ENCODE assay signal across 27 cellular contexts in the genomic region with DNA sequence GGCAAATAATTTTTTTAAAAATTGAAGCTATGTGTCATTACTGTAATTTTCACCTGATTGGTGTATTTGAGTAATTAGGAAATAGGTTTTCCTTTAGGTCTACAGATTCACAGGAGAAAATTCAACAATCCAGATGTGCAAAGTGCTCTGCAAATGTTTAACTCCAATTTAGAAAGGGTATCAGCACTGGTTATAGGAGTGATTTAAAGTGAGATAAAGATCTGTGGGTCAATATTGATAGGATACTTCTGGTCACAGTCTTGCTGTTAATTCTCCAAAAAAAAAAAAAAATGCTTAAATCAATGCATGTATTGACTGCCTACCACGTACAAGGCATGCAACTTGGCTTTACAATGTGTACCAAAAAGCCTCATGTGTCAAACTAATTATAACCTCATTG.
DNase-seq lines count a peak whose midpoint lies in the region; ATAC-seq, FAIRE-seq and TF ChIP-seq lines count a peak whose summit lies in the region.
"Had no signal": no experiment of that assay in that cellular context is flagged by ENCODE, and none has a peak within 500 bp of the region (broad histone marks: within the 10 kb centered on the region; RNA-seq: fewer than 3 reads in every experiment).

No MANE protein-coding gene starts in this region.

- FAIRE-seq in astrocyte (lab: Jason Lieb, UNC) (peak; percentile 70), HepG2 (lab: Jason Lieb, UNC) (no peak)
- FAIRE-seq: A204.1, GM12878, GM18507, GM19239 had no signal

- no peak for TF ChIP-seq RAD21 in HepG2 (CRISPR knock-in tag; IDR thresholded peaks at IDR 0.05)

- H3K27ac ChIP-seq in 22Rv1, result peak overlapping the region; percentile 88
- no peak overlapping the region for H3K27ac ChIP-seq in astrocyte (ENCODE audit: low read depth, low read length)
- H3K27ac ChIP-seq in HepG2 (ENCODE audit: extremely low read length, insufficient read depth, low read length), result no peak overlapping the region
- H3K27ac ChIP-seq in neutrophil, result peak overlapping the region; percentile 65
- H3K27ac ChIP-seq in MM.1S (ENCODE audit: low read length), result no peak overlapping the region
- H3K27ac ChIP-seq: BLaER1 had no signal

- no peak overlapping the region for H3K4me2 ChIP-seq in astrocyte (ENCODE audit: low read length)
- H3K4me2 ChIP-seq in HepG2 (ENCODE audit: low read depth, low read length), result no peak overlapping the region
- no peak overlapping the region for H3K4me2 ChIP-seq in MM.1S (ENCODE audit: low read depth, low read length)
- H3K4me2 ChIP-seq: BLaER1 had no signal

- no peak for TF ChIP-seq CTCF in 22Rv1 (IDR thresholded peaks at IDR 0.05)
- TF ChIP-seq CTCF in astrocyte (IDR thresholded peaks at IDR 0.05; ENCODE audit: insufficient read depth, low read depth, low read length), result no peak
- no peak for TF ChIP-seq CTCF in HepG2 (CRISPR knock-in tag; IDR thresholded peaks at IDR 0.05)
- no peak for TF ChIP-seq CTCF in neutrophil (IDR thresholded peaks at IDR 0.05)
- no peak for TF ChIP-seq CTCF in MM.1S (IDR thresholded peaks at IDR 0.05; ENCODE audit: low read length)

- H3K9ac ChIP-seq in astrocyte (ENCODE audit: low read length) (no peak overlapping the region), HepG2 (ENCODE audit: insufficient read depth, low read depth, low read length) (no peak overlapping the region), MM.1S (ENCODE audit: low read length) (no peak overlapping the region)
- H3K9ac ChIP-seq: BLaER1 had no signal

- CTCF ChIA-PET in HepG2 (lab: Yijun Ruan, JAX; ENCODE audit: low intra/inter-chr PET ratio, low total read pairs), result no interaction called here

- DNase-seq in astrocyte (ENCODE audit: low read depth) (no peak), HepG2 (ENCODE audit: low spot score) (peak; percentile 2), NCI-H2081 treated with DMSO at 0.1 percent for 48 hours (lab: John Stamatoyannopoulos, UW) (no peak), NCI-H82 (lab: John Stamatoyannopoulos, UW) (no peak), MM.1S (no peak)
- DNase-seq: 8988T; ACHN; BE2C; C1 segment of cervical spinal cord; CD4-positive, alpha-beta memory T cell; CD4-positive, CD25-positive, alpha-beta regulatory T cell; CD8-positive, alpha-beta memory T cell; COR-L47; DMS 273 treated with DMSO at 0.1 percent for 48 hours; DMS153; DMS79; DND-41; EL; GDM1 had no signal

- H3K4me1 Mint-ChIP-seq in astrocyte (ENCODE audit: low read depth, unreplicated experiment), result peaks cover 7% of the 10 kb centered on the region

- no TSS peak for BruUV-seq in HepG2 (replicated peaks; lab: Mats Ljungman, UMichigan)

- no peaks in the 10 kb centered on the region for H3K9me3 ChIP-seq in astrocyte (ENCODE audit: insufficient read depth, low read depth, low read length)
- H3K9me3 ChIP-seq in HepG2 (ENCODE audit: low read length), result no peaks in the 10 kb centered on the region
- no peaks in the 10 kb centered on the region for H3K9me3 ChIP-seq in neutrophil
- H3K9me3 ChIP-seq in MM.1S (replicated peaks; ENCODE audit: insufficient read depth, low read length), result no peaks in the 10 kb centered on the region
- H3K9me3 ChIP-seq: BE2C, BLaER1 had no signal

- no peak for TF ChIP-seq POLR2A in HepG2 (IDR thresholded peaks at IDR 0.05; ENCODE audit: insufficient read depth in 1 of 2, low read depth in 2 of 2, low read length in 2 of 2)

- no peaks in the 10 kb centered on the region for H3F3A ChIP-seq in MM.1S (ENCODE audit: insufficient read depth, low read length)

- H3K27me3 ChIP-seq in astrocyte (ENCODE audit: insufficient read depth, low read length), result no peaks in the 10 kb centered on the region
- H3K27me3 ChIP-seq in HepG2 (ENCODE audit: control insufficient read depth in 1 of 2, insufficient read depth in 2 of 2, low read length in 2 of 2), result no peaks in the 10 kb centered on the region
- H3K27me3 ChIP-seq in neutrophil, result no peaks in the 10 kb centered on the region
- H3K27me3 ChIP-seq in MM.1S (replicated peaks; ENCODE audit: insufficient read depth, low read length), result no peaks in the 10 kb centered on the region
- H3K27me3 ChIP-seq: BE2C, BLaER1 had no signal

- H3K36me3 Mint-ChIP-seq in astrocyte (ENCODE audit: low read depth, unreplicated experiment), result peaks cover 3% of the 10 kb centered on the region

- no peaks in the 10 kb centered on the region for H3K9me2 ChIP-seq in MM.1S (replicated peaks; ENCODE audit: insufficient read depth, low read length)

- H3K4me3 ChIP-seq in astrocyte (ENCODE audit: insufficient read depth, low read depth, low read length), result no peak overlapping the region
- H3K4me3 ChIP-seq in HepG2 (replicated peaks in 1 of 3; ENCODE audit: insufficient read depth in 1 of 3, low read depth in 2 of 3, low read length in 3 of 3), result no peak overlapping the region
- H3K4me3 ChIP-seq in neutrophil (ENCODE audit: low read depth in 1 of 2, low read length in 1 of 2), result no peak overlapping the region
- no peak overlapping the region for H3K4me3 ChIP-seq in MM.1S (ENCODE audit: low read length)
- H3K4me3 ChIP-seq: BLaER1, GM12878 had no signal

- H4K20me1 ChIP-seq in astrocyte (ENCODE audit: insufficient read depth, low read length), result no peaks in the 10 kb centered on the region
- no peaks in the 10 kb centered on the region for H4K20me1 ChIP-seq in HepG2 (ENCODE audit: insufficient read depth, low read length)
- no peaks in the 10 kb centered on the region for H4K20me1 ChIP-seq in MM.1S (ENCODE audit: insufficient read depth, low read length)
- H4K20me1 ChIP-seq: BLaER1 had no signal

- no peak for TF ChIP-seq EP300 in HepG2 (IDR thresholded peaks at IDR 0.05; ENCODE audit: low read depth in 2 of 2, low read length in 2 of 2)
- TF ChIP-seq EP300 in HepG2 (CRISPR knock-in tag; IDR thresholded peaks at IDR 0.05; ENCODE audit: borderline replicate concordance), result no peak

- no peaks in the 10 kb centered on the region for H3K36me3 ChIP-seq in astrocyte (ENCODE audit: insufficient read depth, low read length)
- H3K36me3 ChIP-seq in HepG2 (replicated peaks in 1 of 2; ENCODE audit: control insufficient read depth in 1 of 2, insufficient read depth in 2 of 2, low read length in 2 of 2), result 0 out of 5 replicates have a peak, but pooled peaks cover 0 to 2% of the 10 kb centered on the region in 2 experiments
- peaks cover 4% of the 10 kb centered on the region for H3K36me3 ChIP-seq in neutrophil
- no peaks in the 10 kb centered on the region for H3K36me3 ChIP-seq in MM.1S (replicated peaks; ENCODE audit: insufficient read depth, low read length)
- H3K36me3 ChIP-seq: BE2C had no signal

- H2AFZ ChIP-seq in astrocyte (ENCODE audit: low read depth, low read length) (no peak overlapping the region), HepG2 (ENCODE audit: low read length) (no peak overlapping the region), MM.1S (ENCODE audit: low read length) (no peak overlapping the region)

- 38% methylated on average over 1 of the region's 1 CpG for WGBS in HepG2 (ENCODE audit: low lambda C conversion rate)

- in situ Hi-C loops in HepG2 (cut with HindIII; ENCODE audit: extremely low pct_ligation_motif_present, low pct_unique_long_range_greater_than_20kb), result no loop called here

- H3K4me3 Mint-ChIP-seq in astrocyte (ENCODE audit: unreplicated experiment), result no peak overlapping the region
- H3K4me3 Mint-ChIP-seq: CD14-positive monocyte; CD4-positive, alpha-beta memory T cell; CD4-positive, CD25-positive, alpha-beta regulatory T cell; CD8-positive, alpha-beta memory T cell had no signal

- no peak overlapping the region for H3K27ac Mint-ChIP-seq in astrocyte (ENCODE audit: unreplicated experiment)
- H3K27ac Mint-ChIP-seq: CD4-positive, CD25-positive, alpha-beta regulatory T cell had no signal

- POLR2A ChIA-PET in HepG2 (lab: Yijun Ruan, JAX), result no interaction called here

- no peaks in the 10 kb centered on the region for H3K27me3 Mint-ChIP-seq in astrocyte (ENCODE audit: low read depth, unreplicated experiment)
- H3K27me3 Mint-ChIP-seq: CD4-positive, alpha-beta memory T cell; CD4-positive, CD25-positive, alpha-beta regulatory T cell; CD8-positive, alpha-beta memory T cell had no signal

- ATAC-seq in HepG2, result no peak
- ATAC-seq: GM12878 had no signal

- H3K9me3 Mint-ChIP-seq in astrocyte (ENCODE audit: unreplicated experiment), result no peaks in the 10 kb centered on the region
- H3K9me3 Mint-ChIP-seq: CD14-positive monocyte; CD4-positive, alpha-beta memory T cell; CD4-positive, CD25-positive, alpha-beta regulatory T cell; CD8-positive, alpha-beta memory T cell had no signal

- H3K79me2 ChIP-seq in astrocyte (ENCODE audit: insufficient read depth, low read length) (no peaks in the 10 kb centered on the region), HepG2 (ENCODE audit: insufficient read depth, low read length) (no peaks in the 10 kb centered on the region), MM.1S (ENCODE audit: low read length) (no peaks in the 10 kb centered on the region)

- no peaks in the 10 kb centered on the region for H3K4me1 ChIP-seq in astrocyte (ENCODE audit: insufficient read depth, low read length)
- H3K4me1 ChIP-seq in HepG2 (ENCODE audit: insufficient read depth, low read length), result peaks cover 10% of the 10 kb centered on the region
- peaks cover 47 to 56% of the 10 kb centered on the region in 2 experiments for H3K4me1 ChIP-seq in neutrophil (ENCODE audit: control insufficient read depth in 1 of 2, insufficient read depth in 1 of 2, low read depth in 1 of 2, low read length in 1 of 2)
- H3K4me1 ChIP-seq in MM.1S (ENCODE audit: low read length), result no peaks in the 10 kb centered on the region
- H3K4me1 ChIP-seq: BE2C, BLaER1 had no signal

- intact Hi-C loops in HepG2 (cut with micrococcal nuclease; ENCODE audit: unreplicated experiment), result no loop called here

TF ChIP-seq in HepG2, 621 proteins besides CTCF, POLR2A, EP300 and RAD21 (continues in another document):
- TF ChIP-seq, protein P1, sequence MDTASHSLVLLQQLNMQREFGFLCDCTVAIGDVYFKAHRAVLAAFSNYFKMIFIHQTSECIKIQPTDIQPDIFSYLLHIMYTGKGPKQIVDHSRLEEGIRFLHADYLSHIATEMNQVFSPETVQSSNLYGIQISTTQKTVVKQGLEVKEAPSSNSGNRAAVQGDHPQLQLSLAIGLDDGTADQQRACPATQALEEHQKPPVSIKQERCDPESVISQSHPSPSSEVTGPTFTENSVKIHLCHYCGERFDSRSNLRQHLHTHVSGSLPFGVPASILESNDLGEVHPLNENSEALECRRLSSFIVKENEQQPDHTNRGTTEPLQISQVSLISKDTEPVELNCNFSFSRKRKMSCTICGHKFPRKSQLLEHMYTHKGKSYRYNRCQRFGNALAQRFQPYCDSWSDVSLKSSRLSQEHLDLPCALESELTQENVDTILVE (CRISPR knock-in tag; IDR thresholded peaks at IDR 0.05), result no peak
- TF ChIP-seq, protein P2, sequence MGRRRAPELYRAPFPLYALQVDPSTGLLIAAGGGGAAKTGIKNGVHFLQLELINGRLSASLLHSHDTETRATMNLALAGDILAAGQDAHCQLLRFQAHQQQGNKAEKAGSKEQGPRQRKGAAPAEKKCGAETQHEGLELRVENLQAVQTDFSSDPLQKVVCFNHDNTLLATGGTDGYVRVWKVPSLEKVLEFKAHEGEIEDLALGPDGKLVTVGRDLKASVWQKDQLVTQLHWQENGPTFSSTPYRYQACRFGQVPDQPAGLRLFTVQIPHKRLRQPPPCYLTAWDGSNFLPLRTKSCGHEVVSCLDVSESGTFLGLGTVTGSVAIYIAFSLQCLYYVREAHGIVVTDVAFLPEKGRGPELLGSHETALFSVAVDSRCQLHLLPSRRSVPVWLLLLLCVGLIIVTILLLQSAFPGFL (CRISPR knock-in tag; IDR thresholded peaks at IDR 0.05), result no peak
- no peak for TF ChIP-seq ZNF772 (CRISPR knock-in tag; IDR thresholded peaks at IDR 0.05)

Comparison
In these comparisons a context has a peak if more than half of its experiments do, and no peak if none do; other contexts are left out.
1. H3K27ac ChIP-seq: peak in 22Rv1 (single experiment) and neutrophil (single experiment); none in astrocyte (single experiment), HepG2 (single experiment) and MM.1S (single experiment).